Comparison of ENCODE assay signal across 9 cellular contexts in the genomic region with DNA sequence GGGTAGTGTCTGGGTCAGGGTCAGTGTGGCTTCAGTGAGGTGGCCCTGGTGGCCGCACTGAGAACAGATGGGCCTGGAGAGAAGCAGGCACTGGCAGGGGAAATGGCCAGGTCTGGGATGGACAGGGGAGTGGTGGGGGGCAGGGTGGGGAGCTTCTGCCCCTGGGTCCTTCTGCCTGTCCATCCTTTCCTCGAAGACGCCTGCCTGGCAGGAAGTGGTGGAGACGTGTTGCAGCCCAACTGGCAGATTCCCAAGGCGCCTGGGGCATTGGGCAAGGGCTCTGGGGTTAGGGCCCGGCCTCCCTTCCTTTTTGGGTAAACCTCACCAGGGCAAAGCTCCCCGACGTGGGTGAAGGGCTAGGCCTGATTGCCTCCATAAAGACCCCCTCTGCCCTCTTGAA. TPM values are rescaled to one million over a fixed set of nuclear protein-coding genes. Genes with fewer than 3 reads are reported as not detected.
A peak's percentile ranks its signal among the peaks of the same experiment; 100 is the strongest.
DNase-seq lines count a peak whose midpoint lies in the region; ATAC-seq and TF ChIP-seq lines count a peak whose summit lies in the region.
"Had no signal": no experiment of that assay in that cellular context is flagged by ENCODE, and none has a peak within 500 bp of the region (broad histone marks: within the 10 kb centered on the region; RNA-seq: fewer than 3 reads in every experiment).

No MANE protein-coding gene starts in this region.

- H3K4me3 Mint-ChIP-seq in stimulated activated memory B cell treated with anti-CD40 and anti-IgM and Interleukin-4, amounts not matched to agents 10 μg/mL and 1 μg/mL and 100 μg/mL, for 72 hours: no peak overlapping the region
- H3K4me3 Mint-ChIP-seq in activated CD4-positive, alpha-beta T cell treated with anti-CD3 and anti-CD28 coated beads for 36 hours: no peak overlapping the region

- H3K27ac ChIP-seq in adrenal gland: peak overlapping the region in 3 of 5 donors; percentile 43 to 57 (median 49)
- H3K27ac ChIP-seq: foreskin keratinocyte had no signal

- H3K27me3 ChIP-seq in adrenal gland: no peaks in the 10 kb centered on the region
- H3K27me3 ChIP-seq: foreskin keratinocyte had no signal

- no peak for TF ChIP-seq POLR2A in adrenal gland (IDR thresholded peaks at IDR 0.05)

- TF ChIP-seq CTCF in adrenal gland (IDR thresholded peaks at IDR 0.05): peak in 1 of 6 experiments; percentile 27

- CTCF ChIA-PET in activated CD4-positive, alpha-beta T cell treated with anti-CD3 and anti-CD28 coated beads for 36 hours (lab: Charles Lee): interaction anchor here (1.2 kb wide), 1 partner anchor 8 kb away, joined by 3 read pairs; no protein-coding TSS in a partner anchor

- no peaks in the 10 kb centered on the region for H3K9me3 Mint-ChIP-seq in stimulated activated memory B cell treated with anti-CD40 and anti-IgM and Interleukin-4, amounts not matched to agents 10 μg/mL and 1 μg/mL and 100 μg/mL, for 72 hours
- no peaks in the 10 kb centered on the region for H3K9me3 Mint-ChIP-seq in activated CD4-positive, alpha-beta T cell treated with anti-CD3 and anti-CD28 coated beads for 36 hours (ENCODE audit: low read depth)

- 14 to 46% (median 23%) methylated on average over 1 to 8 of the region's 8 CpGs for WGBS in adrenal gland, 4 donors

- H3K4me3 ChIP-seq in adrenal gland: no peak overlapping the region

- DNase-seq in H4 (ENCODE audit: low spot score): peak; percentile 37
- peak; percentile 70 to 89 (median 87) for DNase-seq in adrenal gland
- DNase-seq in hypothalamus (lab: John Stamatoyannopoulos, UW): peak in 28 of 51 donors; percentile 5 to 52 (median 32)
- no peak for DNase-seq in activated CD4-positive, alpha-beta T cell treated with anti-CD3 and anti-CD28 coated beads for 36 hours
- no peak for DNase-seq in NCI-H2171 (lab: John Stamatoyannopoulos, UW)
- no peak for DNase-seq in GM19240 (ENCODE audit: insufficient read length, low spot score)
- DNase-seq: foreskin keratinocyte had no signal

- H3K27me3 Mint-ChIP-seq in stimulated activated memory B cell treated with anti-CD40 and anti-IgM and Interleukin-4, amounts not matched to agents 10 μg/mL and 1 μg/mL and 100 μg/mL, for 72 hours: no peaks in the 10 kb centered on the region
- no peaks in the 10 kb centered on the region for H3K27me3 Mint-ChIP-seq in activated CD4-positive, alpha-beta T cell treated with anti-CD3 and anti-CD28 coated beads for 36 hours

- POLR2A ChIA-PET in activated CD4-positive, alpha-beta T cell treated with anti-CD3 and anti-CD28 coated beads for 36 hours (lab: Charles Lee): no interaction called here

- H3K4me1 ChIP-seq in adrenal gland (replicated peaks in 1 of 2): peaks cover 46 to 66% of the 10 kb centered on the region in 2 donors

- H3K4me1 Mint-ChIP-seq in stimulated activated memory B cell treated with anti-CD40 and anti-IgM and Interleukin-4, amounts not matched to agents 10 μg/mL and 1 μg/mL and 100 μg/mL, for 72 hours: peaks cover 77% of the 10 kb centered on the region
- H3K4me1 Mint-ChIP-seq in activated CD4-positive, alpha-beta T cell treated with anti-CD3 and anti-CD28 coated beads for 36 hours: no peaks in the 10 kb centered on the region

- H3K36me3 ChIP-seq in adrenal gland (replicated peaks in 1 of 2): no peaks in the 10 kb centered on the region

- H3K27ac Mint-ChIP-seq in stimulated activated memory B cell treated with anti-CD40 and anti-IgM and Interleukin-4, amounts not matched to agents 10 μg/mL and 1 μg/mL and 100 μg/mL, for 72 hours: peak overlapping the region; percentile 57
- no peak overlapping the region for H3K27ac Mint-ChIP-seq in activated CD4-positive, alpha-beta T cell treated with anti-CD3 and anti-CD28 coated beads for 36 hours

- no peaks in the 10 kb centered on the region for H3K9me3 ChIP-seq in adrenal gland (replicated peaks in 1 of 3)

- H3K36me3 Mint-ChIP-seq in stimulated activated memory B cell treated with anti-CD40 and anti-IgM and Interleukin-4, amounts not matched to agents 10 μg/mL and 1 μg/mL and 100 μg/mL, for 72 hours: peaks cover 50% of the 10 kb centered on the region
- H3K36me3 Mint-ChIP-seq in activated CD4-positive, alpha-beta T cell treated with anti-CD3 and anti-CD28 coated beads for 36 hours (ENCODE audit: low read depth): no peaks in the 10 kb centered on the region

- intact Hi-C loops in adrenal gland (cut with DNase I): no loop called here
- intact Hi-C loops in activated CD4-positive, alpha-beta T cell treated with anti-CD3 and anti-CD28 coated beads for 36 hours (cut with DNase I, micrococcal nuclease): no loop called here

- ATAC-seq in stimulated activated memory B cell treated with anti-CD40 and anti-IgM and Interleukin-4, amounts not matched to agents 10 μg/mL and 1 μg/mL and 100 μg/mL, for 72 hours: no peak
- ATAC-seq in HG02798 (IDR thresholded peaks at IDR 0.05; ENCODE audit: poor library complexity, unreplicated experiment): no peak
- ATAC-seq in activated CD4-positive, alpha-beta T cell treated with anti-CD3 and anti-CD28 coated beads for 36 hours: no peak
- ATAC-seq: foreskin keratinocyte had no signal

RNA-seq across cellular contexts. Expression of a gene that starts 10.4 kb away (rescaled TPM):
- 7.2 and 7.6 TPM in 2 replicates for total RNA-seq in H4 (2014; rRNA removed; shearing (Covaris generic))
- 10 to 100 TPM; 40.1 to 83.0 (median 58.5) TPM for total RNA-seq in adrenal gland
- polyA plus RNA-seq in adrenal gland: 10 to 100 TPM; 45.6 to 68.6 (median 49.0) TPM
- total RNA-seq in activated CD4-positive, alpha-beta T cell treated with anti-CD3 and anti-CD28 coated beads for 36 hours: 1 to 10 TPM; 4.2 to 5.7 TPM

Comparison
In these comparisons a context has a peak if more than half of its experiments do, and no peak if none do; other contexts are left out.
1. DNase-seq: peak in H4 (single experiment), adrenal gland (7 of 7) and hypothalamus (28 of 51); none in activated CD4-positive, alpha-beta T cell treated with anti-CD3 and anti-CD28 coated beads for 36 hours (single experiment), NCI-H2171 (single experiment) and GM19240 (single experiment).